Comparison of ENCODE assay signal across 35 cellular contexts in genomic region chr22:50504245-50505211, GRCh38. TPM values are rescaled to one million over a fixed set of nuclear protein-coding genes. Genes with fewer than 3 reads are reported as not detected.
DNase-seq lines count a peak whose midpoint lies in the region; ATAC-seq, FAIRE-seq and TF ChIP-seq lines count a peak whose summit lies in the region.
"Had no signal": no experiment of that assay in that cellular context is flagged by ENCODE, and none has a peak within 500 bp of the region (broad histone marks: within the 10 kb centered on the region; RNA-seq: fewer than 3 reads in every experiment).

No MANE protein-coding gene starts in this region.

- 41 to 53% methylated on average over 39 to 50 of the region's 50 CpGs for WGBS in pancreas, 2 donors
- WGBS in small intestine, 3 donors: 87 to 93% (median 89%) methylated on average over 43 to 50 of the region's 50 CpGs

- ATAC-seq in pancreas: peak in 3 of 4 donors; percentile 7 to 32 (median 16)
- ATAC-seq: activated naive CD4-positive, alpha-beta T cell treated with anti-CD3 and anti-CD28 coated beads, Interleukin-2, amount 50 U/mL, for 72 hours; heart left ventricle; stimulated activated naive CD8-positive, alpha-beta T cell treated with anti-CD3 and anti-CD28 coated beads, Interleukin-15, Interleukin-2, amounts not matched to agents 100 U/mL and 50 U/mL, for 24 hours had no signal

- H3K27me3 ChIP-seq in pancreas: no peaks in the 10 kb centered on the region
- H3K27me3 ChIP-seq in small intestine (ENCODE audit: control insufficient read depth in 2 of 2, insufficient read depth in 2 of 2, low read length in 2 of 2): no peaks in the 10 kb centered on the region
- H3K27me3 ChIP-seq: cardiac muscle cell, colonic mucosa, heart left ventricle, uterus had no signal

- H3K4me3 ChIP-seq in HEK293 (ENCODE audit: low read depth, low read length): no peak overlapping the region
- H3K4me3 ChIP-seq in epithelial cell of esophagus (ENCODE audit: low read length): no peak overlapping the region
- H3K4me3 ChIP-seq in pancreas: peak overlapping the region in 3 of 4 donors; percentile 5 to 87 (median 18)
- no peak overlapping the region for H3K4me3 ChIP-seq in small intestine (ENCODE audit: low read depth in 1 of 2, low read length in 2 of 2)
- H3K4me3 ChIP-seq: cardiac muscle cell, colonic mucosa, heart left ventricle, thoracic aorta, uterus had no signal

- H3K9me3 ChIP-seq in HEK293 (ENCODE audit: control insufficient read depth, insufficient read depth, low read depth, low read length) (no peaks in the 10 kb centered on the region), pancreas (no peaks in the 10 kb centered on the region), small intestine (ENCODE audit: control insufficient read depth, low read depth) (no peaks in the 10 kb centered on the region)
- H3K9me3 ChIP-seq: colonic mucosa, heart left ventricle, thoracic aorta, uterus had no signal

- peak overlapping the region; percentile 32 for H3K4me3 Mint-ChIP-seq in activated CD4-positive, alpha-beta T cell treated with anti-CD3 and anti-CD28 coated beads, Interleukin-2, amount 10 ng/mL, durations not matched to agents 7 days and 5 days
- H3K4me3 Mint-ChIP-seq: nephron progenitor cell had no signal

- H3K36me3 ChIP-seq in HEK293 (ENCODE audit: control insufficient read depth in 2 of 2, insufficient read depth in 1 of 2, low read length in 2 of 2) (peaks cover 0 to 37% of the 10 kb centered on the region in 2 experiments; a peak in 1 of 3 replicates), pancreas (peaks cover 0 to 15% (median 0%) of the 10 kb centered on the region in 3 donors), small intestine (ENCODE audit: control insufficient read depth in 2 of 2, insufficient read depth in 2 of 2, low read length in 2 of 2) (peaks cover 6% of the 10 kb centered on the region in 2 donors)
- H3K36me3 ChIP-seq: uterus had no signal

- CTCF ChIA-PET in activated CD4-positive, alpha-beta T cell treated with anti-CD3 and anti-CD28 coated beads, Interleukin-2, amount 10 ng/mL, durations not matched to agents 7 days and 5 days (lab: Charles Lee): interaction anchor here (1.0 to 3.3 kb wide), 4 partner anchors 19 to 32 kb away, joined by 3 to 12 read pairs (median 4); partner anchors contain the start of gene SCO2
- CTCF ChIA-PET in HEK293 (lab: Yijun Ruan, JAX) (no interaction called here), HEK293T (lab: Yijun Ruan, JAX) (no interaction called here)

- FAIRE-seq in pancreas (lab: Jason Lieb, UNC) (no peak), small intestine (lab: Jason Lieb, UNC) (no peak)
- FAIRE-seq: A204.1, D721Med, GM19239 had no signal

- DNase-seq in activated CD4-positive, alpha-beta T cell treated with anti-CD3 and anti-CD28 coated beads, Interleukin-2, amount 10 ng/mL, durations not matched to agents 7 days and 5 days: no peak
- DNase-seq in activated CD4-positive, alpha-beta T cell treated with anti-CD3 and anti-CD28 coated beads for 48 hours: no peak
- peak; percentile 80 for DNase-seq in epithelial cell of esophagus (ENCODE audit: low read depth)
- peak; percentile 64 to 93 (median 86) for DNase-seq in pancreas
- no peak for DNase-seq in small intestine
- no peak for DNase-seq in NCI-H2107 treated with DMSO at 0.1 percent for 48 hours (lab: John Stamatoyannopoulos, UW; ENCODE audit: unreplicated experiment)
- no peak for DNase-seq in HEK293T (ENCODE audit: extremely low spot score)
- DNase-seq: CD4-positive, alpha-beta memory T cell; colonic mucosa; effector CD8-positive, alpha-beta T cell; EL; GOT3; KBM-7; NCI-H1105; NCI-H1930; NCI-H69; nephron progenitor cell; SHP77 treated with DMSO at 0.1 percent for 48 hours; uterus had no signal

- no peaks in the 10 kb centered on the region for H3K9me3 Mint-ChIP-seq in activated CD4-positive, alpha-beta T cell treated with anti-CD3 and anti-CD28 coated beads, Interleukin-2, amount 10 ng/mL, durations not matched to agents 7 days and 5 days
- H3K9me3 Mint-ChIP-seq: activated naive CD4-positive, alpha-beta T cell treated with anti-CD3 and anti-CD28 coated beads, Interleukin-2, amount 50 U/mL, for 72 hours; CD4-positive, alpha-beta memory T cell; nephron progenitor cell; T-helper 2 cell treated with Interferon-gamma antibody and Interleukin-4, amounts not matched to agents 5 μg/mL and 100 μg/mL, for 36 hours had no signal

- H3K27ac Mint-ChIP-seq in activated CD4-positive, alpha-beta T cell treated with anti-CD3 and anti-CD28 coated beads, Interleukin-2, amount 10 ng/mL, durations not matched to agents 7 days and 5 days: no peak overlapping the region
- H3K27ac Mint-ChIP-seq: activated naive CD4-positive, alpha-beta T cell treated with anti-CD3 and anti-CD28 coated beads, Interleukin-2, amount 50 U/mL, for 72 hours; CD4-positive, alpha-beta memory T cell; nephron progenitor cell; T-helper 2 cell treated with Interferon-gamma antibody and Interleukin-4, amounts not matched to agents 5 μg/mL and 100 μg/mL, for 36 hours had no signal

- H3K36me3 Mint-ChIP-seq in activated CD4-positive, alpha-beta T cell treated with anti-CD3 and anti-CD28 coated beads, Interleukin-2, amount 10 ng/mL, durations not matched to agents 7 days and 5 days (ENCODE audit: low read depth): peaks cover 6% of the 10 kb centered on the region

- POLR2A ChIA-PET in activated CD4-positive, alpha-beta T cell treated with anti-CD3 and anti-CD28 coated beads, Interleukin-2, amount 10 ng/mL, durations not matched to agents 7 days and 5 days (lab: Charles Lee): no interaction called here
- POLR2A ChIA-PET in HEK293 (lab: Yijun Ruan, JAX): no interaction called here
- POLR2A ChIA-PET in HEK293T (lab: Yijun Ruan, JAX): no interaction called here

- H3K4me1 ChIP-seq in HEK293 (ENCODE audit: control insufficient read depth, insufficient read depth, low read length): peaks cover 8% of the 10 kb centered on the region
- H3K4me1 ChIP-seq in pancreas: peaks cover 0 to 13% (median 0%) of the 10 kb centered on the region in 3 donors
- H3K4me1 ChIP-seq in small intestine (ENCODE audit: control insufficient read depth in 2 of 2, insufficient read depth in 1 of 2, low read depth in 1 of 2, low read length in 1 of 2): no peaks in the 10 kb centered on the region

- no peaks in the 10 kb centered on the region for H3K27me3 Mint-ChIP-seq in activated CD4-positive, alpha-beta T cell treated with anti-CD3 and anti-CD28 coated beads, Interleukin-2, amount 10 ng/mL, durations not matched to agents 7 days and 5 days
- H3K27me3 Mint-ChIP-seq: CD4-positive, alpha-beta memory T cell had no signal

- TF ChIP-seq CTCF in HEK293 (tag by site-specific recombination; IDR thresholded peaks at IDR 0.05) (no peak), epithelial cell of esophagus (IDR thresholded peaks at IDR 0.05; ENCODE audit: insufficient read depth, low read depth, low read length, missing control alignments) (no peak), pancreas (IDR thresholded peaks at IDR 0.05) (no peak)

- intact Hi-C loops in pancreas (cut with DNase I): loop anchor here in 2 of 3 donors (5.0 to 10.0 kb wide), 2 partner anchors 257 to 260 kb away; partner anchors contain the start of gene TUBGCP6 (in 2 of the 2)

- H3K27ac ChIP-seq in HEK293 (ENCODE audit: extremely low read depth, low read depth, low read length) (no peak overlapping the region), pancreas (peak overlapping the region in 2 of 4 donors; percentile 66 to 74), small intestine (ENCODE audit: low read depth in 1 of 2, low read length in 1 of 2) (no peak overlapping the region)
- H3K27ac ChIP-seq: cardiac muscle cell, colonic mucosa, heart left ventricle, thoracic aorta, uterus had no signal

- H3K4me1 Mint-ChIP-seq in activated CD4-positive, alpha-beta T cell treated with anti-CD3 and anti-CD28 coated beads, Interleukin-2, amount 10 ng/mL, durations not matched to agents 7 days and 5 days: peaks cover 11% of the 10 kb centered on the region

TF ChIP-seq in HEK293, 187 proteins besides CTCF, POLR2A, EP300 and RAD21 (continues in another document):
- TF ChIP-seq ZNF530 (tag by site-specific recombination; IDR thresholded peaks at IDR 0.05; ENCODE audit: low read depth): no peak
- TF ChIP-seq ZNF174 (tag by site-specific recombination; IDR thresholded peaks at IDR 0.05): no peak

TF ChIP-seq in HEK293T, 16 proteins besides CTCF, POLR2A, EP300 and RAD21 (continues in another document):
- TF ChIP-seq CTBP1 (IDR thresholded peaks at IDR 0.05; ENCODE audit: borderline replicate concordance) (no peak), ELF4 (IDR thresholded peaks at IDR 0.05) (no peak), LEF1 (IDR thresholded peaks at IDR 0.05; ENCODE audit: borderline replicate concordance) (no peak), FOXA1 (IDR thresholded peaks at IDR 0.05) (no peak), L3MBTL2 (conservative IDR thresholded peaks at IDR 0.05) (no peak), SUZ12 (IDR thresholded peaks at IDR 0.05) (no peak), FOXM1 (IDR thresholded peaks at IDR 0.05; ENCODE audit: borderline replicate concordance) (no peak)

RNA-seq across cellular contexts. Expression of gene LMF2, which starts 3.0 kb away (rescaled TPM):
- total RNA-seq in activated CD4-positive, alpha-beta T cell treated with anti-CD3 and anti-CD28 coated beads, Interleukin-2, amount 10 ng/mL, durations not matched to agents 7 days and 5 days: 100 to 1,000 TPM; 130 to 139 TPM
- 100 to 1,000 TPM in 4 of 6 donors, 10 to 100 TPM in 2; 50.3 to 162 (median 122) TPM for total RNA-seq in pancreas
- polyA plus RNA-seq in pancreas (100 to 1,000 TPM; 142 to 175 TPM), small intestine (10 to 100 TPM; 37.8 to 52.8 (median 51.2) TPM)

RNA-seq across cellular contexts. Expression of gene NCAPH2, which starts 3.5 kb away (rescaled TPM):
- total RNA-seq in activated CD4-positive, alpha-beta T cell treated with anti-CD3 and anti-CD28 coated beads, Interleukin-2, amount 10 ng/mL, durations not matched to agents 7 days and 5 days: 100 to 1,000 TPM; 110 to 133 TPM
- 10 to 100 TPM; 15.9 to 27.1 (median 23.0) TPM for total RNA-seq in pancreas
- polyA plus RNA-seq in pancreas: 10 to 100 TPM; 56.8 to 70.1 TPM
- 10 to 100 TPM; 39.4 to 45.9 (median 40.3) TPM for polyA plus RNA-seq in small intestine

RNA-seq across cellular contexts. Expression of gene MIOX, which starts 17.9 kb away (rescaled TPM):
- total RNA-seq in activated CD4-positive, alpha-beta T cell treated with anti-CD3 and anti-CD28 coated beads, Interleukin-2, amount 10 ng/mL, durations not matched to agents 7 days and 5 days: under 1 TPM in 1 of 2 experiments, not detected in 1; 0.23 TPM
- under 1 TPM in 3 of 6 donors, not detected in 3; 0.40 to 0.54 (median 0.50) TPM for total RNA-seq in pancreas
- polyA plus RNA-seq in pancreas (1 to 10 TPM; 1.5 to 2.9 TPM), small intestine (under 1 TPM in 1 of 3 donors, not detected in 2; 0.28 TPM)
- total RNA-seq: aorta; cardiac muscle cell; CD4-positive, alpha-beta memory T cell; colonic mucosa; epithelial cell of proximal tubule; heart left ventricle; lung microvascular endothelial cell; M059J; skeletal muscle tissue; thoracic aorta; uterus had no signal
- polyA plus RNA-seq: aorta; cardiac muscle cell; CD4-positive, alpha-beta memory T cell; heart left ventricle had no signal

RNA-seq across cellular contexts. Expression of gene SCO2, which starts 20.9 kb away (rescaled TPM):
- total RNA-seq in activated CD4-positive, alpha-beta T cell treated with anti-CD3 and anti-CD28 coated beads, Interleukin-2, amount 10 ng/mL, durations not matched to agents 7 days and 5 days: 10 to 100 TPM in 1 of 2 experiments, 1 to 10 TPM in 1; 2.8 to 10.5 TPM
- 1 to 10 TPM in 5 of 6 donors, not detected in 1; 1.2 to 3.1 (median 1.6) TPM for total RNA-seq in pancreas
- polyA plus RNA-seq in pancreas: 1 to 10 TPM in 1 of 2 donors, under 1 TPM in 1; 0.65 to 3.8 TPM
- polyA plus RNA-seq in small intestine: 1 to 10 TPM; 2.2 to 2.7 (median 2.5) TPM
- total RNA-seq: cardiac muscle cell; CD4-positive, alpha-beta memory T cell; epithelial cell of proximal tubule; osteocyte had no signal

RNA-seq across cellular contexts. Expression of gene ADM2, which starts 23.2 kb away (rescaled TPM):
- total RNA-seq in activated CD4-positive, alpha-beta T cell treated with anti-CD3 and anti-CD28 coated beads, Interleukin-2, amount 10 ng/mL, durations not matched to agents 7 days and 5 days: 1 to 10 TPM; 3.7 to 4.1 TPM
- total RNA-seq in pancreas: 10 to 100 TPM in 1 of 6 donors, 1 to 10 TPM in 5; 4.1 to 44.3 (median 6.4) TPM
- polyA plus RNA-seq in pancreas (1 to 10 TPM; 2.1 to 4.8 TPM), small intestine (10 to 100 TPM in 1 of 3 donors, 1 to 10 TPM in 2; 2.2 to 13.9 (median 3.5) TPM)

Comparison
In these comparisons a context has a peak if more than half of its experiments do, and no peak if none do; other contexts are left out.
1. DNase-seq: peak in epithelial cell of esophagus (single experiment) and pancreas (6 of 6); none in activated CD4-positive, alpha-beta T cell treated with anti-CD3 and anti-CD28 coated beads, Interleukin-2, amount 10 ng/mL, durations not matched to agents 7 days and 5 days (single experiment), activated CD4-positive, alpha-beta T cell treated with anti-CD3 and anti-CD28 coated beads for 48 hours (single experiment), small intestine (single experiment), NCI-H2107 treated with DMSO at 0.1 percent for 48 hours (single experiment) and HEK293T (single experiment).
2. H3K4me3 ChIP-seq: peak in pancreas (3 of 4); none in HEK293 (single experiment), epithelial cell of esophagus (single experiment) and small intestine (0 of 2).